In the genomic region with DNA sequence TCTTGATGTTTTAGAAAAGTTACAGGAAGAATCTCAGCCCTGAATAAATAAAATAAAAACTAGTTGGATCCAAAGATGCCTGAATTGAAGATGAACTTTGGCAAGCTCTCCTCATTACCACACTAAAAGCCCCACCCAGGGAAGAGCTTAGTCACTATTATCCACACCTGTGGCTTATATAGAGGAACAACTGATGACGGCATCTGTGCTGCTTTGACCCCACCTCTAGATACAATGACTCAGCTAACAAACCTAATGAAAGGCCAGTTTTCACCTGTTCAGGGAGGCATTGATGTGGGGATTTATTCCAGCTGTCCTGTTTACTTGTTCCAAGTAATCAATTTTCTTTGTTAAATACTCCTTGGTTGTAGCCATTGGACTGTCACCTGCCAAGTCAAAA, we compare ENCODE assay signal across 14 cellular contexts.
"Had no signal": no experiment of that assay in that cellular context is flagged by ENCODE, and none has a peak within 500 bp of the region (broad histone marks: within the 10 kb centered on the region; RNA-seq: fewer than 3 reads in every experiment).

No MANE protein-coding gene starts in this region.

- H3K27ac ChIP-seq: heart left ventricle, left ventricle myocardium inferior, upper lobe of left lung, VCaP had no signal

- DNase-seq: activated CD4-positive, alpha-beta memory T cell treated with anti-CD3 and anti-CD28 coated beads for 36 hours; activated gamma-delta T cell; activated naive CD8-positive, alpha-beta T cell treated with anti-CD3 and anti-CD28 coated beads for 36 hours; activated T-cell treated with anti-CD3 and anti-CD28 coated beads, Interleukin-2, amount 50 U/mL, for 4 hours; foreskin melanocyte; heart left ventricle; kidney; left ventricle myocardium inferior; mesenchymal stem cell; nephron progenitor cell; stimulated activated CD4-positive, alpha-beta T cell treated with anti-CD3 and anti-CD28 coated beads, Interleukin-12 subunit alpha, Interleukin-12 subunit beta, amount 100 ng/mL, for 4 hours; stimulated activated naive CD4-positive, alpha-beta T cell; upper lobe of left lung had no signal

- ATAC-seq: activated T-cell treated with anti-CD3 and anti-CD28 coated beads, Interleukin-2, amount 50 U/mL, for 4 hours; heart left ventricle had no signal
